Comparison of ENCODE assay signal across 1 cellular context in genomic region chr22:38870791-38871359, GRCh38.
TF ChIP-seq lines count a peak whose summit lies in the region.

No MANE protein-coding gene starts in this region.

TF ChIP-seq in endothelial cell of umbilical vein, 7 proteins besides CTCF, POLR2A, EP300 and RAD21 (continued from another document):
- no peak for TF ChIP-seq EZH2 (IDR thresholded peaks at IDR 0.05; ENCODE audit: borderline replicate concordance, low read depth, low read length, severe bottlenecking)
- no peak for TF ChIP-seq MYC (IDR thresholded peaks at IDR 0.05; ENCODE audit: low read depth, low read length)
- no peak for TF ChIP-seq POLR2AphosphoS5 (IDR thresholded peaks at IDR 0.05; ENCODE audit: insufficient read depth, low read depth, low read length)
- TF ChIP-seq FOS (IDR thresholded peaks at IDR 0.05; ENCODE audit: borderline replicate concordance, insufficient read depth, low read length), result no peak
